Comparison of ENCODE assay signal across 26 cellular contexts in genomic region chr11:18757742-18758294, GRCh38.
"Had no signal": no experiment of that assay in that cellular context is flagged by ENCODE, and none has a peak within 500 bp of the region (broad histone marks: within the 10 kb centered on the region; RNA-seq: fewer than 3 reads in every experiment).

No MANE protein-coding gene starts in this region.

- H3K27ac ChIP-seq: esophagus squamous epithelium, heart right ventricle, neural progenitor cell, parathyroid adenoma, sigmoid colon, testis, tibial nerve, upper lobe of left lung had no signal

- H3K36me3 ChIP-seq: esophagus squamous epithelium, heart right ventricle, neural progenitor cell, sigmoid colon, tibial nerve, upper lobe of left lung had no signal

- H3K27me3 ChIP-seq: esophagus squamous epithelium, neural progenitor cell, sigmoid colon, testis, tibial nerve, upper lobe of left lung had no signal

- H3K4me3 ChIP-seq: esophagus squamous epithelium, heart right ventricle, lung, mucosa of descending colon, neural progenitor cell, sigmoid colon, testis, tibial nerve, upper lobe of left lung had no signal

- H3K4me1 ChIP-seq: esophagus squamous epithelium, heart right ventricle, parathyroid adenoma, sigmoid colon, testis, upper lobe of left lung had no signal

- DNase-seq: cortex of kidney; effector memory CD8-positive, alpha-beta T cell; erythroblast; esophagus squamous epithelium; foreskin melanocyte; glutamatergic neuron; heart right ventricle; hippocampal formation; islet precursor cell; kidney glomerular epithelial cell; left colon; left ventricle myocardium superior; mucosa of descending colon; naive B cell; sigmoid colon; stimulated activated CD4-positive, alpha-beta T cell treated with anti-CD3 and anti-CD28 coated beads, Interleukin-4, amount 100 ng/mL, for 4 hours; stimulated activated naive CD8-positive, alpha-beta T cell treated with anti-CD3 and anti-CD28 coated beads, Interleukin-15, Interleukin-2, amounts not matched to agents 100 U/mL and 50 U/mL, for 24 hours; substantia nigra; testis; upper lobe of left lung had no signal

- H3K9me3 ChIP-seq: esophagus squamous epithelium, heart right ventricle, mucosa of descending colon, sigmoid colon, testis, tibial nerve, upper lobe of left lung had no signal

- ATAC-seq: effector memory CD8-positive, alpha-beta T cell; heart right ventricle; left colon; left ventricle myocardium superior; mucosa of descending colon; natural killer cell treated with Interleukin-12 subunit alpha and Interleukin-12 subunit beta and Interleukin-15 and Interleukin-18, amount 100 ng/mL, for 72 hours; stimulated activated memory B cell treated with anti-CD40 and anti-IgM and Interleukin-4, amounts not matched to agents 10 μg/mL and 1 μg/mL and 100 μg/mL, for 72 hours; stimulated activated naive CD8-positive, alpha-beta T cell treated with anti-CD3 and anti-CD28 coated beads, Interleukin-15, Interleukin-2, amounts not matched to agents 100 U/mL and 50 U/mL, for 24 hours had no signal
